Comparison of ENCODE assay signal across 8 cellular contexts in genomic region chr5:179836225-179837019, GRCh38. TPM values are rescaled to one million over a fixed set of nuclear protein-coding genes. Genes with fewer than 3 reads are reported as not detected.
A peak's percentile ranks its signal among the peaks of the same experiment; 100 is the strongest.
DNase-seq lines count a peak whose midpoint lies in the region; ATAC-seq and TF ChIP-seq lines count a peak whose summit lies in the region.

No MANE protein-coding gene starts in this region.

- no peak overlapping the region for H3K4me2 ChIP-seq in PC-9

- DNase-seq in PC-9 (peak in 1 of 2 experiments; percentile 49), natural killer cell (peak; percentile 51), midbrain (lab: John Stamatoyannopoulos, UW) (no peak), NCI-H187 treated with DMSO at 0.1 percent for 48 hours (lab: John Stamatoyannopoulos, UW) (no peak), DMS79 (lab: John Stamatoyannopoulos, UW) (no peak)
- peak; percentile 45 for DNase-seq in activated naive CD8-positive, alpha-beta T cell treated with anti-CD3 and anti-CD28 coated beads, Interleukin-2, amount 50 U/mL, for 24 hours

- no peaks in the 10 kb centered on the region for H3K4me1 ChIP-seq in PC-9 (replicated peaks; ENCODE audit: insufficient read depth)

- TF ChIP-seq CTCF in PC-9 (conservative IDR thresholded peaks at IDR 0.05) (no peak), natural killer cell (IDR thresholded peaks at IDR 0.05) (no peak)

- CTCF ChIA-PET in PC-9 (lab: Charles Lee): no interaction called here

- 0 out of 2 replicates have a peak overlapping the region, but pooled peaks have one; percentile 17 for H3K27ac ChIP-seq in PC-9

- H3K9me3 ChIP-seq in PC-9 (ENCODE audit: insufficient read depth, low read depth): no peaks in the 10 kb centered on the region

- ATAC-seq in GM18870 (IDR thresholded peaks at IDR 0.05; ENCODE audit: unreplicated experiment): peak; percentile 51
- peak; percentile 97 for ATAC-seq in activated naive CD8-positive, alpha-beta T cell treated with anti-CD3 and anti-CD28 coated beads, Interleukin-2, amount 50 U/mL, for 24 hours
- ATAC-seq in natural killer cell: peak; percentile 67 to 93 (median 90)
- ATAC-seq in HG03442 (IDR thresholded peaks at IDR 0.05; ENCODE audit: unreplicated experiment): no peak

- H3K27me3 ChIP-seq in PC-9 (ENCODE audit: insufficient read depth, low read depth): no peaks in the 10 kb centered on the region

- H2AFZ ChIP-seq in PC-9: no peak overlapping the region

- H4K20me1 ChIP-seq in PC-9 (ENCODE audit: insufficient read depth): peaks cover 66% of the 10 kb centered on the region

- H3K9me3 Mint-ChIP-seq in activated naive CD8-positive, alpha-beta T cell treated with anti-CD3 and anti-CD28 coated beads, Interleukin-2, amount 50 U/mL, for 24 hours: no peaks in the 10 kb centered on the region
- no peaks in the 10 kb centered on the region for H3K9me3 Mint-ChIP-seq in natural killer cell

- peak overlapping the region; percentile 21 for H3K4me3 Mint-ChIP-seq in activated naive CD8-positive, alpha-beta T cell treated with anti-CD3 and anti-CD28 coated beads, Interleukin-2, amount 50 U/mL, for 24 hours
- H3K4me3 Mint-ChIP-seq in natural killer cell: peak overlapping the region; percentile 73

- intact Hi-C loops in PC-9 (cut with micrococcal nuclease; ENCODE audit: unreplicated experiment) (loop anchor here (5.0 kb wide), 2 partner anchors 39 to 74 kb away; no protein-coding TSS in a partner anchor), natural killer cell (cut with micrococcal nuclease) (loop anchor here (1.0 to 2.0 kb wide), 2 partner anchors 15 to 22 kb away; partner anchors contain the start of gene MRNIP)

- POLR2A ChIA-PET in PC-9 (lab: Charles Lee; ENCODE audit: unreplicated experiment): interaction anchor here (0.6 kb wide), 1 partner anchor 17 kb away, joined by 3 read pairs; no protein-coding TSS in a partner anchor

- no peaks in the 10 kb centered on the region for H3K9me2 ChIP-seq in PC-9 (ENCODE audit: insufficient read depth)

- no peak overlapping the region for H3K4me3 ChIP-seq in PC-9

- peaks cover 49% of the 10 kb centered on the region for H3K36me3 Mint-ChIP-seq in activated naive CD8-positive, alpha-beta T cell treated with anti-CD3 and anti-CD28 coated beads, Interleukin-2, amount 50 U/mL, for 24 hours (ENCODE audit: low read depth)
- peaks cover 16% of the 10 kb centered on the region for H3K36me3 Mint-ChIP-seq in natural killer cell

- peak overlapping the region; percentile 90 for H3K27ac Mint-ChIP-seq in activated naive CD8-positive, alpha-beta T cell treated with anti-CD3 and anti-CD28 coated beads, Interleukin-2, amount 50 U/mL, for 24 hours
- H3K27ac Mint-ChIP-seq in natural killer cell: peak overlapping the region; percentile 91 to 94

- H3K79me2 ChIP-seq in PC-9 (ENCODE audit: low read depth): peaks cover 10% of the 10 kb centered on the region; the same call in 1 of the 2 replicates

- H3K4me1 Mint-ChIP-seq in activated naive CD8-positive, alpha-beta T cell treated with anti-CD3 and anti-CD28 coated beads, Interleukin-2, amount 50 U/mL, for 24 hours: peaks cover 19% of the 10 kb centered on the region
- H3K4me1 Mint-ChIP-seq in natural killer cell: peaks cover 28 to 31% of the 10 kb centered on the region in 2 donors

- H3K36me3 ChIP-seq in PC-9 (ENCODE audit: low read depth): peaks cover 30% of the 10 kb centered on the region

- BruUV-seq in PC-9 (replicated peaks; lab: Mats Ljungman, UMichigan): TSS peak; percentile 7

- H3K27me3 Mint-ChIP-seq in activated naive CD8-positive, alpha-beta T cell treated with anti-CD3 and anti-CD28 coated beads, Interleukin-2, amount 50 U/mL, for 24 hours: no peaks in the 10 kb centered on the region
- H3K27me3 Mint-ChIP-seq in natural killer cell (ENCODE audit: low read depth in 2 of 2): no peaks in the 10 kb centered on the region

- peaks cover 80% of the 10 kb centered on the region for H3F3A ChIP-seq in PC-9 (ENCODE audit: insufficient read depth, low read depth)

RNA-seq across cellular contexts. Expression of gene SQSTM1, which starts 15.7 kb away (rescaled TPM):
- total RNA-seq in PC-9 (2021): 715 and 961 TPM in 2 replicates
- total RNA-seq in natural killer cell: 100 to 1,000 TPM; 474 to 707 (median 657) TPM

RNA-seq across cellular contexts. Expression of gene MRNIP, which starts 22.2 kb away (rescaled TPM):
- total RNA-seq in PC-9 (2021): 39.9 and 54.0 TPM in 2 replicates
- total RNA-seq in natural killer cell: 10 to 100 TPM; 19.7 to 40.2 (median 25.4) TPM

RNA-seq across cellular contexts. Expression of gene MGAT4B, which starts 29.8 kb away (rescaled TPM):
- total RNA-seq in PC-9 (2021): 337 and 413 TPM in 2 replicates
- total RNA-seq in natural killer cell: 100 to 1,000 TPM; 143 to 159 (median 144) TPM

RNA-seq across cellular contexts. Expression of gene LTC4S, which starts 42.6 kb away (rescaled TPM):
- 9.7 and 14.4 TPM in 2 replicates for total RNA-seq in PC-9 (2021)
- 1 to 10 TPM; 3.0 to 5.4 (median 3.5) TPM for total RNA-seq in natural killer cell

Comparison
In these comparisons a context has a peak if more than half of its experiments do, and no peak if none do; other contexts are left out.
1. DNase-seq: peak in activated naive CD8-positive, alpha-beta T cell treated with anti-CD3 and anti-CD28 coated beads, Interleukin-2, amount 50 U/mL, for 24 hours (single experiment) and natural killer cell (single experiment); none in midbrain (single experiment), NCI-H187 treated with DMSO at 0.1 percent for 48 hours (single experiment) and DMS79 (single experiment).